8 cellular contexts compared by ENCODE assay signal in genomic region chr11:23078289-23078971, GRCh38.
DNase-seq lines count a peak whose midpoint lies in the region; ATAC-seq and TF ChIP-seq lines count a peak whose summit lies in the region.
"Had no signal": no experiment of that assay in that cellular context is flagged by ENCODE, and none has a peak within 500 bp of the region (broad histone marks: within the 10 kb centered on the region; RNA-seq: fewer than 3 reads in every experiment).

No MANE protein-coding gene starts in this region.

- peak; percentile 83 for ATAC-seq in GM19395 (IDR thresholded peaks at IDR 0.05; ENCODE audit: unreplicated experiment)
- peak; percentile 93 for ATAC-seq in HG02970 (IDR thresholded peaks at IDR 0.05; ENCODE audit: low FRiP score, unreplicated experiment)

- H3K79me2 ChIP-seq in smooth muscle cell (ENCODE audit: low read depth): no peaks in the 10 kb centered on the region

- CTCF ChIA-PET in RWPE1 (lab: Yijun Ruan, JAX): no interaction called here

- POLR2A ChIA-PET in RWPE1 (lab: Yijun Ruan, JAX; ENCODE audit: low non-redundant PET): no interaction called here

- no peaks in the 10 kb centered on the region for H3K9me3 ChIP-seq in smooth muscle cell (replicated peaks; ENCODE audit: low read depth)
- no peaks in the 10 kb centered on the region for H3K9me3 ChIP-seq in BE2C

- WGBS in smooth muscle cell (ENCODE audit: low lambda C conversion rate): 55% methylated on average over 5 of the region's 5 CpGs

- DNase-seq in RWPE1 (ENCODE audit: low spot score) (peak; percentile 48), smooth muscle cell (lab: John Stamatoyannopoulos, UW; ENCODE audit: unreplicated experiment) (no peak), BE2C (no peak), MV-4-11 (lab: John Stamatoyannopoulos, UW) (no peak)
- DNase-seq in activated effector memory CD4-positive, alpha-beta T cell treated with anti-CD3 and anti-CD28 coated beads, Interleukin-2, amount 50 U/mL, for 16 hours: no peak
- DNase-seq: NCI-H82 had no signal

- peaks cover 3% of the 10 kb centered on the region for H3F3A ChIP-seq in smooth muscle cell (ENCODE audit: low read depth)

- H3K4me3 ChIP-seq in smooth muscle cell (peak overlapping the region; percentile 0), BE2C (ENCODE audit: low read depth, low read length) (no peak overlapping the region)

- H3K36me3 ChIP-seq in smooth muscle cell (ENCODE audit: low read depth) (no peaks in the 10 kb centered on the region), BE2C (no peaks in the 10 kb centered on the region)

- no peak overlapping the region for H2AFZ ChIP-seq in smooth muscle cell (ENCODE audit: low read depth)

- TF ChIP-seq CTCF in RWPE1 (conservative IDR thresholded peaks at IDR 0.05; ENCODE audit: low read depth) (no peak), smooth muscle cell (IDR thresholded peaks at IDR 0.05; ENCODE audit: borderline replicate concordance, insufficient read depth, poor library complexity, severe bottlenecking) (no peak), BE2C (IDR thresholded peaks at IDR 0.05; ENCODE audit: low read depth, low read length) (no peak)

- H3K27me3 ChIP-seq in smooth muscle cell (ENCODE audit: low read depth) (no peaks in the 10 kb centered on the region), BE2C (no peaks in the 10 kb centered on the region)

- H3K4me1 ChIP-seq in smooth muscle cell (ENCODE audit: low read depth) (peaks cover 15% of the 10 kb centered on the region), BE2C (no peaks in the 10 kb centered on the region)

- H4K20me1 ChIP-seq in smooth muscle cell (ENCODE audit: low read depth): no peaks in the 10 kb centered on the region

- peak overlapping the region; percentile 28 for H3K9ac ChIP-seq in smooth muscle cell (ENCODE audit: low read depth)

- peak overlapping the region; percentile 69 for H3K4me2 ChIP-seq in smooth muscle cell

- H3K27ac ChIP-seq in RWPE1 (no peak overlapping the region), smooth muscle cell (ENCODE audit: low read depth) (peak overlapping the region; percentile 84)
